15 cellular contexts compared by ENCODE assay signal in genomic region chr5:143155445-143155844, GRCh38.
DNase-seq lines count a peak whose midpoint lies in the region; TF ChIP-seq lines count a peak whose summit lies in the region.
"Had no signal": no experiment of that assay in that cellular context is flagged by ENCODE, and none has a peak within 500 bp of the region (broad histone marks: within the 10 kb centered on the region; RNA-seq: fewer than 3 reads in every experiment).

No MANE protein-coding gene starts in this region.

- intact Hi-C loops in sigmoid colon (cut with DNase I) (no loop called here), prostate gland (cut with DNase I) (no loop called here)

- TF ChIP-seq EP300 in sigmoid colon (IDR thresholded peaks at IDR 0.05), result no peak

- H3K27ac ChIP-seq in AG04450 (ENCODE audit: low read depth, low read length), result no peak overlapping the region
- peak overlapping the region; percentile 49 to 52 for H3K27ac ChIP-seq in esophagus (ENCODE audit: low read depth in 2 of 2, low read length in 1 of 2)
- peak overlapping the region; percentile 31 to 81 (median 52) for H3K27ac ChIP-seq in sigmoid colon
- no peak overlapping the region for H3K27ac ChIP-seq in prostate gland

- H3K4me1 ChIP-seq in esophagus (ENCODE audit: control insufficient read depth in 2 of 2, insufficient read depth in 2 of 2, low read length in 1 of 2) (peaks cover 2% of the 10 kb centered on the region in 2 donors), sigmoid colon (peaks cover 0 to 43% (median 39%) of the 10 kb centered on the region in 4 donors), prostate gland (replicated peaks) (peaks cover 3% of the 10 kb centered on the region)

- DNase-seq in AG04450 (ENCODE audit: low read depth, low spot score) (no peak), LHCN-M2 (ENCODE audit: low read depth) (peak; percentile 58), sigmoid colon (no peak), dermis blood vessel endothelial cell (no peak), NCI-H2196 treated with DMSO at 0.1 percent for 48 hours (lab: John Stamatoyannopoulos, UW; ENCODE audit: unreplicated experiment) (no peak), prostate gland (ENCODE audit: low spot score) (no peak)
- DNase-seq in NK-92 treated with Interleukin-12 subunit alpha and Interleukin-12 subunit beta, amount 100 ng/mL, for 24 hours (lab: John Stamatoyannopoulos, UW), result no peak
- DNase-seq: activated CD8-positive, alpha-beta memory T cell treated with anti-CD3 and anti-CD28 coated beads, Interleukin-2, amount 50 U/mL, for 4 hours; H7; KBM-7; NCI-H1417; NCI-H345; stimulated activated naive CD8-positive, alpha-beta T cell treated with anti-CD3 and anti-CD28 coated beads, Interleukin-15, Interleukin-2, amounts not matched to agents 100 U/mL and 50 U/mL, for 24 hours had no signal

- H3K4me3 ChIP-seq in AG04450 (ENCODE audit: low read depth, low read length), result no peak overlapping the region
- no peak overlapping the region for H3K4me3 ChIP-seq in esophagus (ENCODE audit: low read depth in 1 of 2, low read length in 2 of 2)
- H3K4me3 ChIP-seq in sigmoid colon, result no peak overlapping the region
- no peak overlapping the region for H3K4me3 ChIP-seq in prostate gland
- H3K4me3 ChIP-seq: skin epidermis had no signal

- POLR2A ChIA-PET in AG04450 (lab: Yijun Ruan, JAX), result no interaction called here

- H3K27me3 ChIP-seq in AG04450 (ENCODE audit: control insufficient read depth, insufficient read depth, low read length) (no peaks in the 10 kb centered on the region), esophagus (ENCODE audit: control insufficient read depth in 1 of 2, insufficient read depth in 2 of 2, low read length in 2 of 2) (no peaks in the 10 kb centered on the region), sigmoid colon (no peaks in the 10 kb centered on the region), prostate gland (replicated peaks; ENCODE audit: insufficient read depth) (no peaks in the 10 kb centered on the region)

- H3K36me3 ChIP-seq in esophagus (ENCODE audit: control insufficient read depth in 2 of 2, insufficient read depth in 2 of 2, low read length in 1 of 2) (no peaks in the 10 kb centered on the region), sigmoid colon (no peaks in the 10 kb centered on the region), prostate gland (no peaks in the 10 kb centered on the region)

- TF ChIP-seq POLR2A in sigmoid colon (IDR thresholded peaks at IDR 0.05) (no peak), prostate gland (IDR thresholded peaks at IDR 0.05) (no peak)

- H3K9me3 ChIP-seq in AG04450 (ENCODE audit: control insufficient read depth, insufficient read depth, low read length) (no peaks in the 10 kb centered on the region), esophagus (ENCODE audit: control insufficient read depth in 2 of 2, insufficient read depth in 1 of 2, low read depth in 1 of 2, low read length in 1 of 2) (no peaks in the 10 kb centered on the region), sigmoid colon (no peaks in the 10 kb centered on the region), prostate gland (no peaks in the 10 kb centered on the region)

- TF ChIP-seq CTCF in AG04450 (IDR thresholded peaks at IDR 0.05; ENCODE audit: low read depth, low read length) (0 out of 2 replicates have a peak, but pooled peaks have one; percentile 14), sigmoid colon (IDR thresholded peaks at IDR 0.05) (no peak), prostate gland (IDR thresholded peaks at IDR 0.05) (no peak)

- CTCF ChIA-PET in AG04450 (lab: Charles Lee), result interaction anchor here (0.9 to 1.2 kb wide), 2 partner anchors 13 to 442 kb away, joined by 3 read pairs; no protein-coding TSS in a partner anchor

- WGBS in esophagus, 2 donors, result 68 to 79% methylated on average over 3 of the region's 3 CpGs
- 77 to 86% methylated on average over 3 of the region's 3 CpGs for WGBS in sigmoid colon, 2 donors
- 86% methylated on average over 3 of the region's 3 CpGs for WGBS in prostate gland

Comparison
In these comparisons a context has a peak if more than half of its experiments do, and no peak if none do; other contexts are left out.
1. H3K27ac ChIP-seq: peak in esophagus (2 of 2) and sigmoid colon (4 of 4); none in AG04450 (single experiment) and prostate gland (0 of 2).